Comparison of ENCODE assay signal across 14 cellular contexts in genomic region chr1:10253149-10253548, GRCh38. TPM values are rescaled to one million over a fixed set of nuclear protein-coding genes. Genes with fewer than 3 reads are reported as not detected.
DNase-seq lines count a peak whose midpoint lies in the region; ATAC-seq and TF ChIP-seq lines count a peak whose summit lies in the region.
"Had no signal": no experiment of that assay in that cellular context is flagged by ENCODE, and none has a peak within 500 bp of the region (broad histone marks: within the 10 kb centered on the region; RNA-seq: fewer than 3 reads in every experiment).

No MANE protein-coding gene starts in this region.

- no peak overlapping the region for H3K9ac ChIP-seq in trophoblast cell (ENCODE audit: low read length)

- no peak overlapping the region for H3K23ac ChIP-seq in trophoblast cell (ENCODE audit: low read length)

- H4K91ac ChIP-seq in trophoblast cell (ENCODE audit: low read depth, low read length), result no peak overlapping the region

- peak overlapping the region; percentile 46 for H3K4ac ChIP-seq in trophoblast cell (ENCODE audit: low read depth, low read length)

- no peak for TF ChIP-seq EP300 in esophagus muscularis mucosa (IDR thresholded peaks at IDR 0.05)

- intact Hi-C loops in left ventricle myocardium inferior (cut with micrococcal nuclease) (no loop called here), Right ventricle myocardium superior (cut with DNase I) (no loop called here), esophagus muscularis mucosa (cut with DNase I) (loop anchor here (5.0 kb wide), 1 partner anchor 41 kb away; the partner anchor contains the start of gene KIF1B)

- TF ChIP-seq CTCF in left ventricle myocardium inferior (IDR thresholded peaks at IDR 0.05; ENCODE audit: borderline replicate concordance) (no peak), esophagus muscularis mucosa (IDR thresholded peaks at IDR 0.05) (no peak)

- no peak overlapping the region for H2BK12ac ChIP-seq in trophoblast cell (ENCODE audit: low read length)

- H3K18ac ChIP-seq in trophoblast cell (ENCODE audit: low read length), result peak overlapping the region; percentile 42

- H2BK120ac ChIP-seq in trophoblast cell (ENCODE audit: insufficient read depth, low read length, poor library complexity), result no peak overlapping the region

- H3K79me2 ChIP-seq in trophoblast cell (ENCODE audit: control insufficient read depth, insufficient read depth, low read length, poor library complexity), result no peaks in the 10 kb centered on the region

- H2AK5ac ChIP-seq in trophoblast cell (ENCODE audit: low read length), result no peak overlapping the region

- H4K12ac ChIP-seq in trophoblast cell (ENCODE audit: low read depth, low read length), result no peak overlapping the region

- no peaks in the 10 kb centered on the region for H3K79me1 ChIP-seq in trophoblast cell (ENCODE audit: low read length)

- no peaks in the 10 kb centered on the region for H3K9me3 ChIP-seq in left ventricle myocardium inferior (replicated peaks)
- no peaks in the 10 kb centered on the region for H3K9me3 ChIP-seq in esophagus muscularis mucosa
- no peaks in the 10 kb centered on the region for H3K9me3 ChIP-seq in trophoblast cell (ENCODE audit: insufficient read depth, low read depth, low read length)
- H3K9me3 ChIP-seq: ovary, uterus had no signal

- H3K4me3 ChIP-seq in left ventricle myocardium inferior, result peak overlapping the region; percentile 15
- H3K4me3 ChIP-seq in esophagus muscularis mucosa, result no peak overlapping the region
- no peak overlapping the region for H3K4me3 ChIP-seq in trophoblast cell (ENCODE audit: low read depth, low read length)
- H3K4me3 ChIP-seq in urinary bladder (ENCODE audit: low read depth, low read length), result no peak overlapping the region
- H3K4me3 ChIP-seq: lung, ovary, uterus had no signal

- no peak overlapping the region for H4K8ac ChIP-seq in trophoblast cell (ENCODE audit: low read depth, low read length)

- H3K27ac ChIP-seq in left ventricle myocardium inferior (replicated peaks) (peak overlapping the region; percentile 81), esophagus muscularis mucosa (replicated peaks in 1 of 4) (peak overlapping the region; percentile 59 to 71 (median 70)), trophoblast cell (ENCODE audit: low read depth, low read length) (no peak overlapping the region), urinary bladder (ENCODE audit: low read depth) (peak overlapping the region; percentile 66)
- H3K27ac ChIP-seq: ovary had no signal

- no peak for ATAC-seq in Right ventricle myocardium superior (ENCODE audit: poor library complexity)
- ATAC-seq in HG03175 (IDR thresholded peaks at IDR 0.05; ENCODE audit: unreplicated experiment), result no peak

- no peak overlapping the region for H2BK5ac ChIP-seq in trophoblast cell (ENCODE audit: low read depth, low read length, poor library complexity)

- H3K36me3 ChIP-seq in left ventricle myocardium inferior, result peaks cover 12% of the 10 kb centered on the region
- peaks cover 0 to 18% (median 9%) of the 10 kb centered on the region in 4 donors for H3K36me3 ChIP-seq in esophagus muscularis mucosa
- H3K36me3 ChIP-seq in trophoblast cell (ENCODE audit: control insufficient read depth in 1 of 2, insufficient read depth in 2 of 2, low read length in 2 of 2), result peaks cover 3 to 10% of the 10 kb centered on the region in 2 experiments
- H3K36me3 ChIP-seq in urinary bladder (ENCODE audit: insufficient read depth), result no peaks in the 10 kb centered on the region
- H3K36me3 ChIP-seq: ovary, uterus had no signal

- H2AFZ ChIP-seq in trophoblast cell (ENCODE audit: insufficient read depth, low read length, poor library complexity), result no peak overlapping the region

- H3K4me1 ChIP-seq in left ventricle myocardium inferior (peaks cover 69% of the 10 kb centered on the region), esophagus muscularis mucosa (peaks cover 49 to 80% (median 62%) of the 10 kb centered on the region in 4 donors), trophoblast cell (ENCODE audit: control insufficient read depth in 1 of 2, insufficient read depth in 2 of 2, low read length in 2 of 2) (peaks cover 0 to 3% of the 10 kb centered on the region in 2 experiments), urinary bladder (ENCODE audit: insufficient read depth) (no peaks in the 10 kb centered on the region)

- no peak for TF ChIP-seq POLR2A in esophagus muscularis mucosa (IDR thresholded peaks at IDR 0.05; ENCODE audit: low read depth)

- no peak overlapping the region for H3K14ac ChIP-seq in trophoblast cell (ENCODE audit: low read length)

- H3K4me2 ChIP-seq in trophoblast cell (ENCODE audit: low read length), result no peak overlapping the region

- WGBS in esophagus muscularis mucosa, result 74% methylated on average over 1 of the region's 1 CpG
- WGBS in trophoblast cell (ENCODE audit: extremely low coverage, insufficient coverage, insufficient read length), result no CpG with 5 or more reads among the region's 1 CpG
- WGBS in urinary bladder, result 82% methylated on average over 1 of the region's 1 CpG

- H3K27me3 ChIP-seq in left ventricle myocardium inferior (ENCODE audit: low read depth) (no peaks in the 10 kb centered on the region), esophagus muscularis mucosa (no peaks in the 10 kb centered on the region), trophoblast cell (ENCODE audit: insufficient read depth, low read length) (no peaks in the 10 kb centered on the region)
- H3K27me3 ChIP-seq: ovary, uterus had no signal

- DNase-seq in left ventricle myocardium inferior, result no peak
- DNase-seq in Right ventricle myocardium superior, result no peak
- no peak for DNase-seq in esophagus muscularis mucosa (ENCODE audit: extremely low spot score)
- DNase-seq in trophoblast cell, result no peak
- no peak for DNase-seq in T-helper 1 cell
- no peak for DNase-seq in nucleus accumbens (lab: John Stamatoyannopoulos, UW)
- DNase-seq: activated CD4-positive, alpha-beta T cell treated with anti-CD3 and anti-CD28 coated beads, Interleukin-2, amount 10 ng/mL, durations not matched to agents 24 days and 14 days; activated naive CD8-positive, alpha-beta T cell treated with anti-CD3 and anti-CD28 coated beads, Interleukin-2, amount 10 ng/mL, durations not matched to agents 7 days and 5 days; NCI-H2029; ovary had no signal

RNA-seq across cellular contexts. Expression of gene KIF1B, which starts 42.8 kb away (rescaled TPM):
- total RNA-seq in left ventricle myocardium inferior, result 78.4 TPM
- 66.8 TPM for total RNA-seq in Right ventricle myocardium superior
- 10 to 100 TPM; 53.0 to 78.2 (median 64.8) TPM for total RNA-seq in esophagus muscularis mucosa
- 22.7 and 23.1 TPM in 2 replicates for polyA plus RNA-seq in trophoblast cell (2013)
- 96.0 TPM for total RNA-seq in urinary bladder
- 17.2 TPM for polyA plus RNA-seq in urinary bladder
